8 cellular contexts compared by ENCODE assay signal in the genomic region with DNA sequence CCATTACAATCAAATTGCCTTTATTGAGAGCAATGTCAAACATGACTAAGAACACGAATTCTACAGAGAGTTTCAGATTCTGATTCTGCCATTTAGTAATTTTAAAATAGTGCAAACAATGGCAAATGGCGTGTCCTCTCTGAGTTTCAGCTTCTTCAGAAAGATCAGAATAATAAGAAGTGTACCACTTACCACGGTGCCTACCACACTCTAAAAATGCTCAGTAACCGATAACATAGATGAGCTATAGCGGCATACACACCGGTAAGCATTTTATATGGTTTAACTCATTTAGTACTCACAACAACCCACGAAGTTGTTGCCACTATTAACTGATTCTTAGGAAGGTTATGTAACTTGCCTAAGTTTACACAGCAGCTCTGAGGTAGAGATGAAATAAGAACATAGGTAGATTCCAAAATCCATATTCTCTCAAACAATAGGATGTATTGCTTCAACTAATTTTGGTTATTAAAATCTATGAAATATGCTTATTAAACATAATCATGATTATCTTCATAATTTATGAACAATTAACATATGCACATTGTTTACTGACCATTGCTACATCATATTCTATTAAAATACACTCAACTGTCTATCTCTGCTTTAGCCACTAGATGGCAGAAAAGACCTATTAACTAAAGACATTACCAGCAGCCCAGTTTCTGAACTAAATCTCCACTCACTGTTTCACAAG. TPM values are rescaled to one million over a fixed set of nuclear protein-coding genes. Genes with fewer than 3 reads are reported as not detected.
DNase-seq lines count a peak whose midpoint lies in the region; FAIRE-seq and TF ChIP-seq lines count a peak whose summit lies in the region.

No MANE protein-coding gene starts in this region.

- no peaks in the 10 kb centered on the region for H3K9me3 Mint-ChIP-seq in nephron

- no peaks in the 10 kb centered on the region for H3K4me1 ChIP-seq in HEK293 (ENCODE audit: control insufficient read depth, insufficient read depth, low read length)
- H3K4me1 ChIP-seq in Peyer's patch, result no peaks in the 10 kb centered on the region
- H3K4me1 ChIP-seq in endothelial cell of umbilical vein (ENCODE audit: control insufficient read depth, extremely low read depth, insufficient read depth, low read length), result no peaks in the 10 kb centered on the region

- FAIRE-seq in endothelial cell of umbilical vein (lab: Jason Lieb, UNC), result no peak
- FAIRE-seq in GM12892 (lab: Jason Lieb, UNC), result no peak

- POLR2A ChIA-PET in HEK293 (lab: Yijun Ruan, JAX) (no interaction called here), endothelial cell of umbilical vein (lab: Charles Lee) (no interaction called here)

- H3K4me1 Mint-ChIP-seq in nephron, result no peaks in the 10 kb centered on the region

- no peaks in the 10 kb centered on the region for H3K9me1 ChIP-seq in endothelial cell of umbilical vein (replicated peaks; ENCODE audit: control insufficient read depth, extremely low read depth, insufficient read depth, low read length)

- H3K4me3 ChIP-seq in HEK293 (ENCODE audit: low read depth, low read length) (no peak overlapping the region), Peyer's patch (no peak overlapping the region), endothelial cell of umbilical vein (replicated peaks in 1 of 3; ENCODE audit: insufficient read depth in 1 of 3, low read depth in 1 of 3, low read length in 3 of 3) (no peak overlapping the region)

- peak; percentile 88 for TF ChIP-seq CTCF in 22Rv1 (IDR thresholded peaks at IDR 0.05)
- peak; percentile 80 for TF ChIP-seq CTCF in GM10266 (IDR thresholded peaks at IDR 0.05; ENCODE audit: control insufficient read depth, insufficient read depth, low read depth, missing control alignments)
- peak; percentile 43; the same call in 1 of the 2 replicates for TF ChIP-seq CTCF in HEK293 (tag by site-specific recombination; IDR thresholded peaks at IDR 0.05)
- TF ChIP-seq CTCF in LNCAP (IDR thresholded peaks at IDR 0.05), result peak; percentile 80
- peak; percentile 21 to 86 (median 66) for TF ChIP-seq CTCF in Peyer's patch (IDR thresholded peaks at IDR 0.05)
- TF ChIP-seq CTCF in endothelial cell of umbilical vein (IDR thresholded peaks at IDR 0.05; ENCODE audit: extremely low read depth in 1 of 2, insufficient read depth in 1 of 2, low read depth in 1 of 2, low read length in 2 of 2), result peak; percentile 45 to 49
- TF ChIP-seq CTCF in nephron (IDR thresholded peaks at IDR 0.05; ENCODE audit: unreplicated experiment in 3 of 3), result peak; percentile 70 to 87 (median 72)

- H3K36me3 ChIP-seq in HEK293 (ENCODE audit: control insufficient read depth in 2 of 2, insufficient read depth in 1 of 2, low read length in 2 of 2) (peaks cover 8 to 14% of the 10 kb centered on the region in 2 experiments), Peyer's patch (no peaks in the 10 kb centered on the region), endothelial cell of umbilical vein (ENCODE audit: control insufficient read depth in 2 of 2, extremely low read depth in 1 of 2, insufficient read depth in 2 of 2, low read length in 2 of 2) (no peaks in the 10 kb centered on the region)

- peak; percentile 18 for DNase-seq in GM10266 (ENCODE audit: extremely low spot score)
- DNase-seq in Peyer's patch, result no peak
- DNase-seq in endothelial cell of umbilical vein (ENCODE audit: low read depth, low spot score), result peak; percentile 55
- DNase-seq in GM12892 (ENCODE audit: insufficient read length), result no peak

- TF ChIP-seq POLR2A in Peyer's patch (IDR thresholded peaks at IDR 0.05), result no peak
- TF ChIP-seq POLR2A in endothelial cell of umbilical vein (IDR thresholded peaks at IDR 0.05; ENCODE audit: low read depth, low read length), result no peak
- no peak for TF ChIP-seq POLR2A in GM12892 (IDR thresholded peaks at IDR 0.05; ENCODE audit: low read depth, low read length)

- no peak overlapping the region for H3K4me3 Mint-ChIP-seq in nephron

- no peaks in the 10 kb centered on the region for H3K79me2 ChIP-seq in endothelial cell of umbilical vein (ENCODE audit: control insufficient read depth, insufficient read depth, low read length)

- dilution Hi-C loops in endothelial cell of umbilical vein (cut with MboI; ENCODE audit: extremely low pct_ligation_motif_present, low sequenced_read_pairs), result no loop called here

- no peak overlapping the region for H3K4me2 ChIP-seq in endothelial cell of umbilical vein (ENCODE audit: insufficient read depth, low read length)

- no peaks in the 10 kb centered on the region for H3K9me3 ChIP-seq in HEK293 (ENCODE audit: control insufficient read depth, insufficient read depth, low read depth, low read length)
- no peaks in the 10 kb centered on the region for H3K9me3 ChIP-seq in Peyer's patch
- H3K9me3 ChIP-seq in endothelial cell of umbilical vein (replicated peaks; ENCODE audit: control insufficient read depth, insufficient read depth, low read length), result no peaks in the 10 kb centered on the region

- H3K9ac ChIP-seq in endothelial cell of umbilical vein (replicated peaks; ENCODE audit: extremely low read depth, insufficient read depth, low read length), result no peak overlapping the region

- H3K27ac ChIP-seq in 22Rv1, result no peak overlapping the region
- no peak overlapping the region for H3K27ac ChIP-seq in HEK293 (ENCODE audit: extremely low read depth, low read depth, low read length)
- no peak overlapping the region for H3K27ac ChIP-seq in Peyer's patch
- no peak overlapping the region for H3K27ac ChIP-seq in endothelial cell of umbilical vein (ENCODE audit: insufficient read depth, low read depth, low read length)

- no TSS peak for BruUV-seq in endothelial cell of umbilical vein (replicated peaks; lab: Mats Ljungman, UMichigan)

- H3K36me3 Mint-ChIP-seq in nephron (ENCODE audit: low read depth), result no peaks in the 10 kb centered on the region

- no peaks in the 10 kb centered on the region for H4K20me1 ChIP-seq in endothelial cell of umbilical vein (replicated peaks; ENCODE audit: control insufficient read depth, extremely low read depth, insufficient read depth, low read length)

- intact Hi-C loops in endothelial cell of umbilical vein (cut with micrococcal nuclease), result loop anchor here (1.0 to 2.0 kb wide), 4 partner anchors 37 to 571 kb away; no protein-coding TSS in a partner anchor

- no peak overlapping the region for H2AFZ ChIP-seq in endothelial cell of umbilical vein (ENCODE audit: low read depth, low read length)

- H3K27ac Mint-ChIP-seq in nephron, result no peak overlapping the region

- H3K27me3 ChIP-seq in Peyer's patch (no peaks in the 10 kb centered on the region), endothelial cell of umbilical vein (ENCODE audit: control insufficient read depth in 2 of 2, insufficient read depth in 2 of 2, low read length in 2 of 2) (peaks cover 0 to 2% of the 10 kb centered on the region in 2 experiments)

- H3K27me3 Mint-ChIP-seq in nephron (ENCODE audit: low read depth), result no peaks in the 10 kb centered on the region

- CTCF ChIA-PET in HEK293 (lab: Yijun Ruan, JAX) (interaction anchor here (0.6 to 10.3 kb wide), 29 partner anchors 8 to 403 kb away, joined by 3 to 218 read pairs (median 3); no protein-coding TSS in a partner anchor), endothelial cell of umbilical vein (lab: Charles Lee) (interaction anchor here (0.6 to 10.3 kb wide), 20 partner anchors 9 to 574 kb away, joined by 3 to 646 read pairs (median 3); a partner anchor contains a TSS)

TF ChIP-seq in HEK293, 187 proteins besides CTCF, POLR2A, EP300 and RAD21 (continues in another document):
- TF ChIP-seq ZFP37 (tag by site-specific recombination; IDR thresholded peaks at IDR 0.05) (no peak), ZNF654 (tag by site-specific recombination; IDR thresholded peaks at IDR 0.05; ENCODE audit: low read depth) (peak; percentile 96), REPIN1 (tag by site-specific recombination; IDR thresholded peaks at IDR 0.05; ENCODE audit: low read depth) (no peak), ZNF112 (tag by site-specific recombination; IDR thresholded peaks at IDR 0.05) (no peak)
- TF ChIP-seq, protein P1, sequence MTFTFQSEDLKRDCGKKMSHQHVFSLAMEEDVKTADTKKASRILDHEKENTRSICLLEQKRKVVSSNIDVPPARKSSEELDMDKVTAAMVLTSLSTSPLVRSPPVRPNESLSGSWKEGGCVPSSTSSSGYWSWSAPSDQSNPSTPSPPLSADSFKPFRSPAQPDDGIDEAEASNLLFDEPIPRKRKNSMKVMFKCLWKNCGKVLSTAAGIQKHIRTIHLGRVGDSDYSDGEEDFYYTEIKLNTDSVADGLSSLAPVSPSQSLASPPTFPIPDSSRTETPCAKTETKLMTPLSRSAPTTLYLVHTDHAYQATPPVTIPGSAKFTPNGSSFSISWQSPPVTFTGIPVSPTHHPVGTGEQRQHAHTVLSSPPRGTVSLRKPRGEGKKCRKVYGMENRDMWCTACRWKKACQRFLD (tag by site-specific recombination; IDR thresholded peaks at IDR 0.05), result no peak

TF ChIP-seq in endothelial cell of umbilical vein, 7 proteins besides CTCF, POLR2A, EP300 and RAD21:
- TF ChIP-seq FOS (IDR thresholded peaks at IDR 0.05; ENCODE audit: borderline replicate concordance, insufficient read depth, low read length) (no peak), JUN (IDR thresholded peaks at IDR 0.05; ENCODE audit: borderline replicate concordance, insufficient read depth, insufficient read length, low read depth) (no peak), MYC (IDR thresholded peaks at IDR 0.05; ENCODE audit: low read depth, low read length) (no peak), POLR2AphosphoS5 (IDR thresholded peaks at IDR 0.05; ENCODE audit: insufficient read depth, low read depth, low read length) (no peak), GATA2 (IDR thresholded peaks at IDR 0.05; ENCODE audit: insufficient read depth, insufficient read length, low read depth, low read length) (no peak), EZH2 (IDR thresholded peaks at IDR 0.05; ENCODE audit: borderline replicate concordance, low read depth, low read length, severe bottlenecking) (no peak)
- TF ChIP-seq, protein P2, sequence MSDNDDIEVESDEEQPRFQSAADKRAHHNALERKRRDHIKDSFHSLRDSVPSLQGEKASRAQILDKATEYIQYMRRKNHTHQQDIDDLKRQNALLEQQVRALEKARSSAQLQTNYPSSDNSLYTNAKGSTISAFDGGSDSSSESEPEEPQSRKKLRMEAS (IDR thresholded peaks at IDR 0.05; ENCODE audit: insufficient read depth, insufficient read length), result no peak

RNA-seq across cellular contexts. Expression of a gene that starts 38.3 kb away (rescaled TPM):
- total RNA-seq in Peyer's patch, result 1 to 10 TPM in 1 of 4 donors, under 1 TPM in 1, not detected in 2; 0.80 to 1.4 TPM
- 0.24 and 1.1 TPM in 2 replicates for total RNA-seq in endothelial cell of umbilical vein
- polyA plus RNA-seq in endothelial cell of umbilical vein, result 0.03 TPM in 1 of 2 replicates, not detected in the other
- 0.03 and 0.04 TPM in 2 replicates for polyA plus RNA-seq in endothelial cell of umbilical vein (2011; cell fraction: cytosol; rRNA removed)
- polyA plus RNA-seq in endothelial cell of umbilical vein (2011; cell fraction: nucleus; rRNA removed), result 0.04 and 0.18 TPM in 2 replicates
- 0.87 and 1.4 TPM in 2 replicates for polyA plus RNA-seq in endothelial cell of umbilical vein (2012)
- polyA minus RNA-seq in endothelial cell of umbilical vein, result 0.08 TPM in 1 of 2 replicates, not detected in the other
- 32.3 TPM for polyA minus RNA-seq in endothelial cell of umbilical vein (2011; cell fraction: cytosol; rRNA and poly(A)+ RNA removed)
- 0.63 TPM in 1 of 2 replicates, not detected in the other for polyA minus RNA-seq in endothelial cell of umbilical vein (2011; cell fraction: nucleus; rRNA and poly(A)+ RNA removed)
- not detected for polyA plus RNA-seq in GM12892 (2012; ENCODE audit: missing spikeins)

Comparison
In these comparisons a context has a peak if more than half of its experiments do, and no peak if none do; other contexts are left out.
1. DNase-seq: peak in GM10266 (single experiment) and endothelial cell of umbilical vein (single experiment); none in Peyer's patch (0 of 3) and GM12892 (single experiment).
2. Peak in every context shown above with its lines, with median percentiles within 50 percentile points of each other: CTCF ChIP-seq.